In genomic region chr20:6566821-6567220, GRCh38 we compare ENCODE assay signal across 16 cellular contexts.
DNase-seq lines count a peak whose midpoint lies in the region; ATAC-seq and TF ChIP-seq lines count a peak whose summit lies in the region.
"Had no signal": no experiment of that assay in that cellular context is flagged by ENCODE, and none has a peak within 500 bp of the region (broad histone marks: within the 10 kb centered on the region; RNA-seq: fewer than 3 reads in every experiment).

No MANE protein-coding gene starts in this region.

- H4K5ac ChIP-seq in IMR-90 (ENCODE audit: low read depth, low read length) = no peak overlapping the region

- H3K36me3 ChIP-seq in IMR-90 (ENCODE audit: control insufficient read depth, insufficient read depth, low read length) = no peaks in the 10 kb centered on the region
- no peaks in the 10 kb centered on the region for H3K36me3 ChIP-seq in SJSA1
- H3K36me3 ChIP-seq in fibroblast of lung (ENCODE audit: control insufficient read depth, insufficient read depth, low read length) = no peaks in the 10 kb centered on the region
- H3K36me3 ChIP-seq in tibial artery = no peaks in the 10 kb centered on the region
- H3K36me3 ChIP-seq in MM.1S (replicated peaks; ENCODE audit: insufficient read depth, low read length) = no peaks in the 10 kb centered on the region
- H3K36me3 ChIP-seq: lower lobe of right lung, transverse colon had no signal

- no peak overlapping the region for H3K9ac ChIP-seq in IMR-90 (ENCODE audit: low read depth, low read length)
- no peak overlapping the region for H3K9ac ChIP-seq in fibroblast of lung (ENCODE audit: insufficient read depth, low read length)
- no peak overlapping the region for H3K9ac ChIP-seq in MM.1S (ENCODE audit: low read length)

- no peaks in the 10 kb centered on the region for H4K20me1 ChIP-seq in IMR-90 (ENCODE audit: insufficient read depth, low read length)
- no peaks in the 10 kb centered on the region for H4K20me1 ChIP-seq in fibroblast of lung (ENCODE audit: control insufficient read depth, extremely low read depth, insufficient read depth, low read length)
- H4K20me1 ChIP-seq in MM.1S (ENCODE audit: insufficient read depth, low read length) = no peaks in the 10 kb centered on the region

- H2BK20ac ChIP-seq in IMR-90 (ENCODE audit: low read depth, low read length) = no peak overlapping the region

- H3K4me1 ChIP-seq in IMR-90 (ENCODE audit: control insufficient read depth, insufficient read depth, low read length) (peaks cover 3% of the 10 kb centered on the region; the same call in 1 of the 2 replicates), SJSA1 (replicated peaks) (peaks cover 25% of the 10 kb centered on the region), fibroblast of lung (ENCODE audit: control insufficient read depth, extremely low read depth, insufficient read depth, low read length) (peaks cover under 1% of the 10 kb centered on the region), tibial artery (no peaks in the 10 kb centered on the region), MM.1S (ENCODE audit: low read length) (no peaks in the 10 kb centered on the region)
- H3K4me1 ChIP-seq: lower lobe of right lung, transverse colon had no signal

- H3K27ac ChIP-seq in IMR-90 (ENCODE audit: insufficient read depth, low read length) (no peak overlapping the region), SJSA1 (no peak overlapping the region), fibroblast of lung (ENCODE audit: insufficient read depth, low read length) (no peak overlapping the region), tibial artery (no peak overlapping the region), MM.1S (ENCODE audit: low read length) (no peak overlapping the region)
- H3K27ac ChIP-seq: lower lobe of right lung, transverse colon had no signal

- H3K9me1 ChIP-seq in IMR-90 (ENCODE audit: insufficient read depth, low read length) = peaks cover 8% of the 10 kb centered on the region; the same call in 1 of the 2 replicates

- H3K27me3 ChIP-seq in IMR-90 (ENCODE audit: control insufficient read depth, insufficient read depth, low read length) (no peaks in the 10 kb centered on the region), SJSA1 (replicated peaks) (no peaks in the 10 kb centered on the region), fibroblast of lung (ENCODE audit: control insufficient read depth, insufficient read depth, low read length) (no peaks in the 10 kb centered on the region), tibial artery (no peaks in the 10 kb centered on the region), MM.1S (replicated peaks; ENCODE audit: insufficient read depth, low read length) (no peaks in the 10 kb centered on the region)
- H3K27me3 ChIP-seq: transverse colon had no signal

- ATAC-seq in IMR-90 (ENCODE audit: low read depth) = peak; percentile 83
- ATAC-seq: lower lobe of right lung had no signal

- H3K14ac ChIP-seq in IMR-90 (replicated peaks; ENCODE audit: low read depth, low read length) = no peak overlapping the region

- DNase-seq in IMR-90 (peak; percentile 96), SJSA1 (ENCODE audit: low read depth in 1 of 2, low spot score in 2 of 2) (peak; percentile 20 to 45), fibroblast of lung (ENCODE audit: low read depth in 2 of 2) (peak; percentile 90 to 94), tibial artery (no peak), MM.1S (no peak), HEK293T (ENCODE audit: extremely low spot score) (no peak)
- no peak for DNase-seq in activated T-cell treated with anti-CD3 and anti-CD28 coated beads, Interleukin-2, amount 50 U/mL, for 24 hours
- DNase-seq: activated naive CD4-positive, alpha-beta T cell treated with anti-CD3 and anti-CD28 coated beads for 36 hours; CD8-positive, alpha-beta memory T cell; lower lobe of right lung; NCI-H2227 treated with DMSO at 0.1 percent for 48 hours; OCI-M1; stimulated activated CD4-positive, alpha-beta T cell treated with anti-CD3 and anti-CD28 coated beads, Interleukin-2, amount 100 ng/mL, for 24 hours; transverse colon had no signal

- H3K9me3 Mint-ChIP-seq in activated T-cell treated with anti-CD3 and anti-CD28 coated beads, Interleukin-2, amount 50 U/mL, for 24 hours = peaks cover 11% of the 10 kb centered on the region
- H3K9me3 Mint-ChIP-seq: nephron had no signal

- no peak overlapping the region for H4K91ac ChIP-seq in IMR-90 (ENCODE audit: insufficient read depth, low read depth, low read length)

- H4K8ac ChIP-seq in IMR-90 (ENCODE audit: low read depth in 2 of 2, low read length in 2 of 2) = no peak overlapping the region

- H2AFZ ChIP-seq in IMR-90 (replicated peaks; ENCODE audit: low read length, poor library complexity) (no peak overlapping the region), fibroblast of lung (ENCODE audit: low read length) (no peak overlapping the region), MM.1S (ENCODE audit: low read length) (no peak overlapping the region)

- H3K18ac ChIP-seq in IMR-90 (ENCODE audit: low read depth, low read length) = no peak overlapping the region

- H3K4me3 ChIP-seq in IMR-90 (ENCODE audit: insufficient read depth, low read depth, low read length) (no peak overlapping the region), SJSA1 (no peak overlapping the region), fibroblast of lung (replicated peaks in 1 of 4; ENCODE audit: control extremely low read depth in 1 of 4, insufficient read depth in 1 of 4, low read depth in 3 of 4, low read length in 4 of 4) (no peak overlapping the region), tibial artery (no peak overlapping the region), MM.1S (ENCODE audit: low read length) (no peak overlapping the region)
- H3K4me3 ChIP-seq: lower lobe of right lung, transverse colon had no signal

- dilution Hi-C loops in IMR-90 (cut with HindIII; ENCODE audit: low sequenced_read_pairs, unreplicated experiment) = no loop called here

- no peak overlapping the region for H3K56ac ChIP-seq in IMR-90 (ENCODE audit: extremely low read depth, insufficient read depth, low read length)

- H3K27me3 Mint-ChIP-seq in activated T-cell treated with anti-CD3 and anti-CD28 coated beads, Interleukin-2, amount 50 U/mL, for 24 hours = no peaks in the 10 kb centered on the region
- H3K27me3 Mint-ChIP-seq: CD8-positive, alpha-beta memory T cell; central memory CD8-positive, alpha-beta T cell had no signal

- no peaks in the 10 kb centered on the region for H3K9me3 ChIP-seq in IMR-90 (ENCODE audit: control insufficient read depth, insufficient read depth, low read length)
- H3K9me3 ChIP-seq in SJSA1 (replicated peaks) = no peaks in the 10 kb centered on the region
- no peaks in the 10 kb centered on the region for H3K9me3 ChIP-seq in fibroblast of lung (ENCODE audit: control insufficient read depth, insufficient read depth, low read depth, low read length)
- no peaks in the 10 kb centered on the region for H3K9me3 ChIP-seq in tibial artery
- no peaks in the 10 kb centered on the region for H3K9me3 ChIP-seq in MM.1S (replicated peaks; ENCODE audit: insufficient read depth, low read length)
- H3K9me3 ChIP-seq: lower lobe of right lung, transverse colon had no signal

- in situ Hi-C loops in IMR-90 (cut with MboI; ENCODE audit: low sequenced_read_pairs) = no loop called here

- TF ChIP-seq POLR2A in IMR-90 (IDR thresholded peaks at IDR 0.05; ENCODE audit: low read depth, low read length) = no peak

- peak overlapping the region; percentile 69 for H2BK5ac ChIP-seq in IMR-90 (ENCODE audit: low read depth, low read length, poor library complexity, severe bottlenecking)

- no peaks in the 10 kb centered on the region for H3F3A ChIP-seq in MM.1S (ENCODE audit: insufficient read depth, low read length)

- no peaks in the 10 kb centered on the region for H3K4me1 Mint-ChIP-seq in activated T-cell treated with anti-CD3 and anti-CD28 coated beads, Interleukin-2, amount 50 U/mL, for 24 hours (ENCODE audit: low read depth)
- H3K4me1 Mint-ChIP-seq: CD8-positive, alpha-beta memory T cell; central memory CD8-positive, alpha-beta T cell had no signal

- H3K79me2 ChIP-seq in fibroblast of lung (ENCODE audit: control insufficient read depth, insufficient read depth, low read length) = no peaks in the 10 kb centered on the region
- H3K79me2 ChIP-seq in MM.1S (ENCODE audit: low read length) = no peaks in the 10 kb centered on the region

- H2BK15ac ChIP-seq in IMR-90 (ENCODE audit: low read depth, low read length) = peak overlapping the region; percentile 57; the same call in 1 of the 3 replicates

- H3K4me2 ChIP-seq in IMR-90 (ENCODE audit: low read depth, low read length) = no peak overlapping the region
- no peak overlapping the region for H3K4me2 ChIP-seq in fibroblast of lung (ENCODE audit: extremely low read depth, insufficient read depth, low read length)
- H3K4me2 ChIP-seq in MM.1S (ENCODE audit: low read depth, low read length) = no peak overlapping the region

- no peak overlapping the region for H3K4ac ChIP-seq in IMR-90 (ENCODE audit: low read depth, low read length)

- TF ChIP-seq CTCF in IMR-90 (conservative IDR thresholded peaks at IDR 0.05; ENCODE audit: low read depth, low read length) (no peak), fibroblast of lung (conservative IDR thresholded peaks at IDR 0.05 in 1 of 2, IDR thresholded peaks at IDR 0.05 in 1 of 2; ENCODE audit: low read depth in 1 of 2, low read length in 2 of 2) (no peak), tibial artery (IDR thresholded peaks at IDR 0.05) (no peak), MM.1S (IDR thresholded peaks at IDR 0.05; ENCODE audit: low read length) (no peak)

- no peak overlapping the region for H3K23ac ChIP-seq in IMR-90 (ENCODE audit: low read depth, low read length)

- no peaks in the 10 kb centered on the region for H3K9me2 ChIP-seq in MM.1S (replicated peaks; ENCODE audit: insufficient read depth, low read length)

- H2AK9ac ChIP-seq in IMR-90 (replicated peaks; ENCODE audit: low read depth, low read length, poor library complexity) = no peak overlapping the region

- H2AK5ac ChIP-seq in IMR-90 (ENCODE audit: low read depth, low read length) = no peak overlapping the region

- CTCF ChIA-PET in IMR-90 (lab: Yijun Ruan, JAX) = interaction anchor here (1.0 kb wide), 1 partner anchor 9 kb away, joined by 3 read pairs; no protein-coding TSS in a partner anchor
- CTCF ChIA-PET in HEK293T (lab: Yijun Ruan, JAX) = no interaction called here

- POLR2A ChIA-PET in IMR-90 (lab: Charles Lee; ENCODE audit: unreplicated experiment) = no interaction called here
- POLR2A ChIA-PET in HEK293T (lab: Yijun Ruan, JAX) = no interaction called here

- no peak; the same call in 1 of the 2 replicates for TF ChIP-seq RAD21 in IMR-90 (IDR thresholded peaks at IDR 0.05; ENCODE audit: low read length)

- BruUV-seq in IMR-90 (replicated peaks; lab: Mats Ljungman, UMichigan) = no TSS peak

- intact Hi-C loops in IMR-90 (cut with micrococcal nuclease) (no loop called here), tibial artery (cut with DNase I; ENCODE audit: low total_unique reads) (no loop called here)

- H3K4me3 Mint-ChIP-seq in activated T-cell treated with anti-CD3 and anti-CD28 coated beads, Interleukin-2, amount 50 U/mL, for 24 hours = no peak overlapping the region
- H3K4me3 Mint-ChIP-seq: activated naive CD4-positive, alpha-beta T cell treated with anti-CD3 and anti-CD28 coated beads for 36 hours; CD8-positive, alpha-beta memory T cell; central memory CD8-positive, alpha-beta T cell; nephron had no signal

- no peak overlapping the region for H3K27ac Mint-ChIP-seq in activated T-cell treated with anti-CD3 and anti-CD28 coated beads, Interleukin-2, amount 50 U/mL, for 24 hours
- H3K27ac Mint-ChIP-seq: activated naive CD4-positive, alpha-beta T cell treated with anti-CD3 and anti-CD28 coated beads for 36 hours; CD8-positive, alpha-beta memory T cell; nephron had no signal

- H3K36me3 Mint-ChIP-seq in activated T-cell treated with anti-CD3 and anti-CD28 coated beads, Interleukin-2, amount 50 U/mL, for 24 hours (ENCODE audit: low read depth) = no peaks in the 10 kb centered on the region

- no peaks in the 10 kb centered on the region for H3K79me1 ChIP-seq in IMR-90 (ENCODE audit: low read depth in 1 of 2, low read length in 2 of 2)

- no CpG with 5 or more reads among the region's 3 CpGs for WGBS in IMR-90 (ENCODE audit: extremely low coverage in 2 of 2, insufficient read length in 1 of 2), 2 experiments

- H2BK120ac ChIP-seq in IMR-90 (ENCODE audit: low read depth, low read length) = no peak overlapping the region

Comparison
In these comparisons a context has a peak if more than half of its experiments do, and no peak if none do; other contexts are left out.
1. DNase-seq: peak in IMR-90 (single experiment), SJSA1 (2 of 2) and fibroblast of lung (2 of 2); none in tibial artery (0 of 2), MM.1S (single experiment), activated T-cell treated with anti-CD3 and anti-CD28 coated beads, Interleukin-2, amount 50 U/mL, for 24 hours (single experiment) and HEK293T (single experiment).